9 cellular contexts compared by ENCODE assay signal in genomic region chr5:149497357-149497756, GRCh38. TPM values are rescaled to one million over a fixed set of nuclear protein-coding genes. Genes with fewer than 3 reads are reported as not detected.
DNase-seq lines count a peak whose midpoint lies in the region; ATAC-seq and TF ChIP-seq lines count a peak whose summit lies in the region.
"Had no signal": no experiment of that assay in that cellular context is flagged by ENCODE, and none has a peak within 500 bp of the region (broad histone marks: within the 10 kb centered on the region; RNA-seq: fewer than 3 reads in every experiment).

No MANE protein-coding gene starts in this region.

- H3K27ac Mint-ChIP-seq in immature natural killer cell (peak overlapping the region in 4 of 6 donors; percentile 26 to 77 (median 54)), T-cell (no peak overlapping the region)

- H3K4me3 Mint-ChIP-seq in immature natural killer cell (no peak overlapping the region), T-cell (no peak overlapping the region)

- CTCF ChIA-PET in HCT116 (lab: Charles Lee), result no interaction called here
- CTCF ChIA-PET in T-cell (lab: Charles Lee), result interaction anchor here in 1 of 2 donors (0.6 kb wide), 1 partner anchor 22 kb away, joined by 3 read pairs; no protein-coding TSS in a partner anchor

- H3K36me3 ChIP-seq in HCT116 (ENCODE audit: control insufficient read depth in 1 of 2, insufficient read depth in 2 of 2, low read length in 2 of 2), result peaks cover 43 to 62% of the 10 kb centered on the region in 2 experiments
- peaks cover 74% of the 10 kb centered on the region for H3K36me3 ChIP-seq in adipocyte (ENCODE audit: control insufficient read depth, insufficient read depth, low read length, severe bottlenecking)
- peaks cover 5 to 21% of the 10 kb centered on the region in 2 donors for H3K36me3 ChIP-seq in stomach smooth muscle (ENCODE audit: control insufficient read depth in 2 of 2, insufficient read depth in 2 of 2, low read length in 2 of 2)

- H3K27ac ChIP-seq in HCT116 (ENCODE audit: low read depth, low read length), result no peak overlapping the region
- peak overlapping the region; percentile 72 for H3K27ac ChIP-seq in stomach smooth muscle (ENCODE audit: low read length)
- H3K27ac ChIP-seq: VCaP had no signal

- no peak overlapping the region for H3K4me2 ChIP-seq in HCT116 (ENCODE audit: low read length)

- no peaks in the 10 kb centered on the region for H3K9me3 Mint-ChIP-seq in immature natural killer cell
- no peaks in the 10 kb centered on the region for H3K9me3 Mint-ChIP-seq in T-cell

- intact Hi-C loops in HCT116 (cut with micrococcal nuclease), result loop anchor here (5.0 kb wide), 1 partner anchor 35 kb away; no protein-coding TSS in a partner anchor

- H3K4me3 ChIP-seq in HCT116 (replicated peaks in 1 of 2; ENCODE audit: low read depth in 1 of 2, low read length in 2 of 2) (no peak overlapping the region), adipocyte (ENCODE audit: low read length) (peak overlapping the region; percentile 10), stomach smooth muscle (ENCODE audit: low read length in 2 of 2) (no peak overlapping the region)

- TF ChIP-seq CTCF in HCT116 (IDR thresholded peaks at IDR 0.05 in 2 of 3, conservative IDR thresholded peaks at IDR 0.05 in 1 of 3; ENCODE audit: borderline replicate concordance in 1 of 3, insufficient read depth in 1 of 3, low read depth in 2 of 3, low read length in 2 of 3), result no peak

- RAD21 ChIA-PET in HCT116 (lab: Charles Lee; ENCODE audit: low non-redundant PET in 1 of 2, low total read pairs in 2 of 2, uncharacterized antibody in 2 of 2, unreplicated experiment in 2 of 2), result no interaction called here

- H3K4me1 Mint-ChIP-seq in immature natural killer cell, result peaks cover 0 to 6% of the 10 kb centered on the region in 2 donors
- H3K4me1 Mint-ChIP-seq in T-cell, result no peaks in the 10 kb centered on the region

- DNase-seq in HCT116 (ENCODE audit: low read depth, low spot score), result no peak
- DNase-seq in adipocyte (ENCODE audit: low read depth), result peak; percentile 83
- DNase-seq in immature natural killer cell, result no peak
- no peak for DNase-seq in NOMO-1 treated with DMSO at 0.1 percent for 48 hours (lab: John Stamatoyannopoulos, UW; ENCODE audit: unreplicated experiment)
- DNase-seq in T-cell, result no peak
- DNase-seq in cerebellar nuclear complex (lab: John Stamatoyannopoulos, UW), result no peak
- DNase-seq: NCI-H524 treated with DMSO at 0.1 percent for 48 hours had no signal

- no TSS peak for BruUV-seq in HCT116 (replicated peaks; lab: Mats Ljungman, UMichigan)

- H3K27me3 Mint-ChIP-seq in immature natural killer cell (ENCODE audit: low read depth in 3 of 3), result no peaks in the 10 kb centered on the region
- H3K27me3 Mint-ChIP-seq in T-cell, result no peaks in the 10 kb centered on the region

- TF ChIP-seq RAD21 in HCT116 (IDR thresholded peaks at IDR 0.05; ENCODE audit: low read depth), result no peak

- H3K36me3 Mint-ChIP-seq in immature natural killer cell, result peaks cover 9 to 22% (median 13%) of the 10 kb centered on the region in 3 donors
- peaks cover 39% of the 10 kb centered on the region for H3K36me3 Mint-ChIP-seq in T-cell

- H3K9me3 ChIP-seq in HCT116 (ENCODE audit: control insufficient read depth in 1 of 2, insufficient read depth in 1 of 2, low read depth in 1 of 2, low read length in 2 of 2), result no peaks in the 10 kb centered on the region
- no peaks in the 10 kb centered on the region for H3K9me3 ChIP-seq in adipocyte (ENCODE audit: control insufficient read depth, low read length)
- H3K9me3 ChIP-seq in stomach smooth muscle (ENCODE audit: control insufficient read depth in 2 of 2, low read length in 2 of 2), result no peaks in the 10 kb centered on the region

- H3K79me2 ChIP-seq in HCT116 (ENCODE audit: insufficient read depth, low read length), result peaks cover 14% of the 10 kb centered on the region

- H3K27me3 ChIP-seq in HCT116 (ENCODE audit: insufficient read depth, low read length) (no peaks in the 10 kb centered on the region), adipocyte (replicated peaks; ENCODE audit: control insufficient read depth, insufficient read depth, low read length) (no peaks in the 10 kb centered on the region), stomach smooth muscle (ENCODE audit: control insufficient read depth in 1 of 2, insufficient read depth in 2 of 2, low read length in 2 of 2) (no peaks in the 10 kb centered on the region)

- H3K9ac ChIP-seq in HCT116 (ENCODE audit: low read length), result no peak overlapping the region
- H3K9ac ChIP-seq in adipocyte (ENCODE audit: low read length), result peak overlapping the region; percentile 48
- peak overlapping the region in 1 of 2 donors; percentile 16 for H3K9ac ChIP-seq in stomach smooth muscle (ENCODE audit: low read length in 2 of 2)

- no peak for TF ChIP-seq POLR2A in HCT116 (IDR thresholded peaks at IDR 0.05; ENCODE audit: borderline replicate concordance, extremely low read depth, insufficient read depth, insufficient read length)

- peaks cover 0 to 10% of the 10 kb centered on the region in 2 experiments; a peak in 1 of 4 replicates for H3K4me1 ChIP-seq in HCT116 (ENCODE audit: control insufficient read depth in 1 of 2, insufficient read depth in 2 of 2, low read length in 2 of 2)
- H3K4me1 ChIP-seq in adipocyte (ENCODE audit: control insufficient read depth, insufficient read depth, low read length), result peaks cover 69% of the 10 kb centered on the region
- peaks cover 6% of the 10 kb centered on the region for H3K4me1 ChIP-seq in stomach smooth muscle (ENCODE audit: control insufficient read depth, insufficient read depth, low read length)

- POLR2A ChIA-PET in HCT116 (lab: Charles Lee) (interaction anchor here (1.0 to 1.3 kb wide), 2 partner anchors 11 to 53 kb away, joined by 3 to 5 read pairs; partner anchors contain the start of gene CSNK1A1), T-cell (lab: Charles Lee) (interaction anchor here in 1 of 2 donors (1.3 kb wide), 1 partner anchor 17 kb away, joined by 5 read pairs; no protein-coding TSS in a partner anchor)

- no peak overlapping the region for H2AFZ ChIP-seq in HCT116 (ENCODE audit: low read depth, low read length, poor library complexity, severe bottlenecking)

- H3K9me2 ChIP-seq in HCT116 (ENCODE audit: insufficient read depth), result no peaks in the 10 kb centered on the region

- ATAC-seq in HCT116 (0 out of 2 replicates have a peak, but pooled peaks have one; percentile 36), T-cell (replicated peaks in 1 of 4) (no peak)

- peaks cover 10% of the 10 kb centered on the region; the same call in 1 of the 2 replicates for H4K20me1 ChIP-seq in HCT116 (ENCODE audit: insufficient read depth)

TF ChIP-seq in HCT116, 20 proteins besides CTCF, POLR2A, EP300 and RAD21:
- TF ChIP-seq REST (IDR thresholded peaks at IDR 0.05; ENCODE audit: low read depth) (no peak), EZH2phosphoT487 (IDR thresholded peaks at IDR 0.05; ENCODE audit: borderline replicate concordance) (no peak), EZH2 (IDR thresholded peaks at IDR 0.05) (no peak), SIN3A (IDR thresholded peaks at IDR 0.05; ENCODE audit: low read depth) (no peak), CEBPB (IDR thresholded peaks at IDR 0.05; ENCODE audit: low read depth) (no peak), SP1 (IDR thresholded peaks at IDR 0.05; ENCODE audit: low read depth) (no peak), SRF (IDR thresholded peaks at IDR 0.05; ENCODE audit: low read depth) (no peak), ELF1 (IDR thresholded peaks at IDR 0.05; ENCODE audit: borderline replicate concordance, low read depth) (no peak), EGR1 (IDR thresholded peaks at IDR 0.05; ENCODE audit: low read depth) (no peak), FOSL1 (IDR thresholded peaks at IDR 0.05; ENCODE audit: low read depth) (no peak), JUND (IDR thresholded peaks at IDR 0.05) (no peak), POLR2AphosphoS5 (IDR thresholded peaks at IDR 0.05; ENCODE audit: low read depth, low read length) (no peak), TCF7L2 (IDR thresholded peaks at IDR 0.05; ENCODE audit: borderline replicate concordance, extremely low read depth, insufficient read depth, insufficient read length) (no peak), MAX (IDR thresholded peaks at IDR 0.05) (no peak), ATF3 (IDR thresholded peaks at IDR 0.05) (no peak), ZFX (IDR thresholded peaks at IDR 0.05) (no peak)

RNA-seq across cellular contexts. Expression of gene CSNK1A1, which starts 53.9 kb away (rescaled TPM):
- 263 TPM for total RNA-seq in HCT116 (2021; ENCODE audit: unreplicated experiment)
- 141 and 181 TPM in 2 replicates for polyA plus RNA-seq in HCT116 (2012)
- polyA plus RNA-seq in immature natural killer cell, result 100 to 1,000 TPM; 106 to 146 (median 134) TPM
- total RNA-seq in T-cell, result 100 to 1,000 TPM; 161 to 193 (median 178) TPM

Comparison
In these comparisons a context has a peak if more than half of its experiments do, and no peak if none do; other contexts are left out.
1. H3K27ac Mint-ChIP-seq: peak in immature natural killer cell (4 of 6); none in T-cell (0 of 2).